26 cellular contexts compared by ENCODE assay signal in the genomic region with DNA sequence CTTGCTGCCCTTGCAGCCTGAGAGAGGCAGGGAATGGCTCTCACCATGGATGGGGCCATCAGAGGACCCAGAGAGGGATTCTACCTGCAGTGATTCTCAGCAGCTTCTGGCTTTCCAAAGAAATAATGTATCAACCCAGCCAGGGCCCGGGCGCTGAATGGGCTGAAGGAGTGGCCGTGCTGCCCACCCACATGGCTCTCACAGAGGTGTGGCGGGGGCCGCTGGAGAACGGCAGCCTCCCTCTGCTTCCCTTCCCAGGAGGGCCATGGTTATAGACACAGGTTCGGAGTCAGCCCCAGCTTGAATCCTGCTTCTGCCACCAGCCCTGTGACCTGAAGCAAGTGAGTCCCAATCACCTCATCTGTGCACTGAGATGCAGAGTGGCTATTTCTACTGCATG.
"Had no signal": no experiment of that assay in that cellular context is flagged by ENCODE, and none has a peak within 500 bp of the region (broad histone marks: within the 10 kb centered on the region; RNA-seq: fewer than 3 reads in every experiment).

No MANE protein-coding gene starts in this region.

- H3K27me3 ChIP-seq: suprapubic skin, testis, thyroid gland, tibial nerve, transverse colon, upper lobe of left lung, upper lobe of right lung, uterus, vagina had no signal

- H3K27ac ChIP-seq: stomach, suprapubic skin, testis, thoracic aorta, thyroid gland, tibial artery, tibial nerve, transverse colon, upper lobe of left lung, upper lobe of right lung, uterus, vagina had no signal

- H3K9me3 ChIP-seq: stomach, suprapubic skin, testis, thoracic aorta, thyroid gland, tibial artery, tibial nerve, transverse colon, upper lobe of left lung, upper lobe of right lung, uterus, vagina had no signal

- H3K4me1 ChIP-seq: stomach, suprapubic skin, testis, thyroid gland, tibial artery, tibial nerve, transverse colon, upper lobe of left lung, upper lobe of right lung, uterus, vagina had no signal

- DNase-seq: stimulated activated CD4-positive, alpha-beta T cell treated with anti-CD3 and anti-CD28 coated beads, Interleukin-2, amount 100 ng/mL, for 48 hours; stimulated activated CD4-positive, alpha-beta T cell treated with anti-CD3 and anti-CD28 coated beads, Interleukin-4, amount 100 ng/mL, for 1 hour; stimulated activated CD4-positive, alpha-beta T cell treated with anti-CD3 and anti-CD28 coated beads, Interleukin-4, amount 100 ng/mL, for 24 hours; stimulated activated CD4-positive, alpha-beta T cell treated with anti-CD3 and anti-CD28 coated beads, Interleukin-4, amount 100 ng/mL, for 4 hours; stimulated activated CD8-positive, alpha-beta memory T cell treated with anti-CD3 and anti-CD28 coated beads, Interleukin-4, amount 100 ng/mL, for 48 hours; stimulated activated naive B cell treated with anti-CD40 and anti-IgM and Interleukin-4, amounts not matched to agents 10 μg/mL and 1 μg/mL and 100 μg/mL, for 72 hours; stimulated activated naive CD4-positive, alpha-beta T cell; stimulated activated naive CD4-positive, alpha-beta T cell treated with Interleukin-2 at 50 U/mL for 16 hours; stimulated activated naive CD8-positive, alpha-beta T cell treated with anti-CD3 and anti-CD28 coated beads, Interleukin-15, amount 100 ng/mL, for 72 hours; stimulated activated naive CD8-positive, alpha-beta T cell treated with anti-CD3 and anti-CD28 coated beads, Interleukin-15, Interleukin-2, amounts not matched to agents 100 U/mL and 50 U/mL, for 24 hours; stomach; substantia nigra; testis; thyroid gland; tibial artery; transverse colon; trophoblast cell; upper lobe of right lung; uterus had no signal

- H3K4me3 ChIP-seq: stomach, suprapubic skin, testis, thoracic aorta, thyroid gland, tibial artery, tibial nerve, transverse colon, upper lobe of left lung, upper lobe of right lung, uterus, vagina had no signal

- H3K36me3 ChIP-seq: stomach, suprapubic skin, thoracic aorta, thyroid gland, tibial artery, tibial nerve, transverse colon, upper lobe of left lung, upper lobe of right lung, uterus, vagina had no signal

- ATAC-seq: stimulated activated effector memory CD8-positive, alpha-beta T cell treated with anti-CD3 and anti-CD28 coated beads, Interleukin-12 subunit alpha, Interleukin-12 subunit beta, amount 100 ng/mL, for 72 hours; stimulated activated memory B cell treated with anti-CD40 and anti-IgM and Interleukin-4, amounts not matched to agents 10 μg/mL and 1 μg/mL and 100 μg/mL, for 72 hours; stimulated activated naive B cell treated with anti-CD40 and anti-IgM and Interleukin-4, amounts not matched to agents 10 μg/mL and 1 μg/mL and 100 μg/mL, for 72 hours; stimulated activated naive CD8-positive, alpha-beta T cell treated with anti-CD3 and anti-CD28 coated beads, Interleukin-15, amount 100 ng/mL, for 72 hours; stimulated activated naive CD8-positive, alpha-beta T cell treated with anti-CD3 and anti-CD28 coated beads, Interleukin-15, Interleukin-2, amounts not matched to agents 100 U/mL and 50 U/mL, for 24 hours; upper lobe of right lung had no signal
